In genomic region chr20:35040090-35040489, GRCh38 we compare ENCODE assay signal across 24 cellular contexts. TPM values are rescaled to one million over a fixed set of nuclear protein-coding genes. Genes with fewer than 3 reads are reported as not detected.
DNase-seq lines count a peak whose midpoint lies in the region; ATAC-seq and TF ChIP-seq lines count a peak whose summit lies in the region.
"Had no signal": no experiment of that assay in that cellular context is flagged by ENCODE, and none has a peak within 500 bp of the region (broad histone marks: within the 10 kb centered on the region; RNA-seq: fewer than 3 reads in every experiment).

No MANE protein-coding gene starts in this region.

- H3K4me1 Mint-ChIP-seq in activated CD4-positive, alpha-beta T cell treated with anti-CD3 and anti-CD28 coated beads, Interleukin-2, amount 10 ng/mL, durations not matched to agents 24 days and 14 days, result peaks cover 10% of the 10 kb centered on the region
- H3K4me1 Mint-ChIP-seq in effector memory CD8-positive, alpha-beta T cell (ENCODE audit: low read depth in 2 of 2), result peaks cover 4 to 6% of the 10 kb centered on the region in 2 donors
- peaks cover 32% of the 10 kb centered on the region for H3K4me1 Mint-ChIP-seq in progenitor cell of endocrine pancreas (ENCODE audit: low read depth)
- H3K4me1 Mint-ChIP-seq: H9, nephron had no signal

- H3K36me3 Mint-ChIP-seq in activated CD4-positive, alpha-beta T cell treated with anti-CD3 and anti-CD28 coated beads, Interleukin-2, amount 10 ng/mL, durations not matched to agents 24 days and 14 days (ENCODE audit: low read depth), result peaks cover 38% of the 10 kb centered on the region
- H3K36me3 Mint-ChIP-seq in effector memory CD8-positive, alpha-beta T cell (ENCODE audit: insufficient read depth), result peaks cover 32% of the 10 kb centered on the region
- H3K36me3 Mint-ChIP-seq in progenitor cell of endocrine pancreas (ENCODE audit: insufficient read depth), result peaks cover 37% of the 10 kb centered on the region

- ATAC-seq in RWPE2 (ENCODE audit: low read depth) (0 out of 3 replicates have a peak, but pooled peaks have one; percentile 15), HG02610 (IDR thresholded peaks at IDR 0.05; ENCODE audit: unreplicated experiment) (no peak), HG03039 (IDR thresholded peaks at IDR 0.05; ENCODE audit: unreplicated experiment) (no peak)
- ATAC-seq in effector memory CD8-positive, alpha-beta T cell (replicated peaks), result no peak
- ATAC-seq: left lobe of liver had no signal

- H3K9me3 Mint-ChIP-seq in activated CD4-positive, alpha-beta T cell treated with anti-CD3 and anti-CD28 coated beads, Interleukin-2, amount 10 ng/mL, durations not matched to agents 24 days and 14 days, result no peaks in the 10 kb centered on the region
- H3K9me3 Mint-ChIP-seq in effector memory CD8-positive, alpha-beta T cell, result no peaks in the 10 kb centered on the region
- H3K9me3 Mint-ChIP-seq in progenitor cell of endocrine pancreas (ENCODE audit: low read depth), result no peaks in the 10 kb centered on the region
- H3K9me3 Mint-ChIP-seq: H9; nephron; stimulated activated naive CD8-positive, alpha-beta T cell treated with anti-CD3 and anti-CD28 coated beads, Interleukin-15, Interleukin-2, amounts not matched to agents 100 ng/mL and 50 ng/mL, for 24 hours had no signal

- no peak for DNase-seq in activated CD4-positive, alpha-beta T cell treated with anti-CD3 and anti-CD28 coated beads, Interleukin-2, amount 10 ng/mL, durations not matched to agents 24 days and 14 days
- no peak for DNase-seq in activated CD4-positive, alpha-beta T cell treated with anti-CD3 and anti-CD28 coated beads for 1 hour
- DNase-seq in RWPE2 (ENCODE audit: low spot score) (no peak), progenitor cell of endocrine pancreas (ENCODE audit: low spot score, unreplicated experiment) (no peak), AML-193 (lab: John Stamatoyannopoulos, UW) (no peak)
- DNase-seq in effector memory CD8-positive, alpha-beta T cell, result no peak
- DNase-seq: 8988T; activated gamma-delta T cell treated with Interleukin-2 at 50 U/mL for 16 hours; amygdala; BE2C; central memory CD4-positive, alpha-beta T cell; DMS79 treated with DMSO at 0.1 percent for 48 hours; H9; NCI-H69; stimulated activated CD4-positive, alpha-beta T cell treated with anti-CD3 and anti-CD28 coated beads, Interleukin-2, amount 100 ng/mL, for 24 hours; T-helper 9 cell; tibial artery had no signal

- peaks cover 80% of the 10 kb centered on the region for H3K36me3 ChIP-seq in RWPE2 (ENCODE audit: low read depth)
- H3K36me3 ChIP-seq: prostate gland had no signal

- peak overlapping the region; percentile 62 for H3K27ac Mint-ChIP-seq in activated CD4-positive, alpha-beta T cell treated with anti-CD3 and anti-CD28 coated beads, Interleukin-2, amount 10 ng/mL, durations not matched to agents 24 days and 14 days
- peak overlapping the region; percentile 22 to 64 for H3K27ac Mint-ChIP-seq in effector memory CD8-positive, alpha-beta T cell
- H3K27ac Mint-ChIP-seq in progenitor cell of endocrine pancreas, result peak overlapping the region; percentile 46

- TF ChIP-seq CTCF in RWPE2 (IDR thresholded peaks at IDR 0.05; ENCODE audit: poor library complexity, severe bottlenecking), result no peak
- no peak for TF ChIP-seq CTCF in progenitor cell of endocrine pancreas (IDR thresholded peaks at IDR 0.05; ENCODE audit: unreplicated experiment)

- intact Hi-C loops in activated CD4-positive, alpha-beta T cell treated with anti-CD3 and anti-CD28 coated beads, Interleukin-2, amount 10 ng/mL, durations not matched to agents 24 days and 14 days (cut with micrococcal nuclease), result no loop called here

- no peak overlapping the region for H3K27ac ChIP-seq in RWPE2 (ENCODE audit: poor library complexity, severe bottlenecking)
- H3K27ac ChIP-seq: KMS-11, prostate gland, tibial artery had no signal

- H3K4me3 ChIP-seq in RWPE2 (ENCODE audit: severe bottlenecking), result no peak overlapping the region
- H3K4me3 ChIP-seq: prostate gland, tibial artery had no signal

- H3K9me3 ChIP-seq in RWPE2 (ENCODE audit: severe bottlenecking), result no peaks in the 10 kb centered on the region
- H3K9me3 ChIP-seq: BE2C, prostate gland, tibial artery had no signal

- no peaks in the 10 kb centered on the region for H3K27me3 ChIP-seq in RWPE2 (ENCODE audit: insufficient read depth, poor library complexity, severe bottlenecking)
- H3K27me3 ChIP-seq: BE2C, tibial artery had no signal

- peaks cover 8% of the 10 kb centered on the region for H3K4me1 ChIP-seq in RWPE2 (ENCODE audit: insufficient read depth, poor library complexity, severe bottlenecking)
- H3K4me1 ChIP-seq: BE2C, prostate gland, tibial artery had no signal

- H3K27me3 Mint-ChIP-seq in activated CD4-positive, alpha-beta T cell treated with anti-CD3 and anti-CD28 coated beads, Interleukin-2, amount 10 ng/mL, durations not matched to agents 24 days and 14 days, result no peaks in the 10 kb centered on the region
- H3K27me3 Mint-ChIP-seq in effector memory CD8-positive, alpha-beta T cell, result no peaks in the 10 kb centered on the region
- H3K27me3 Mint-ChIP-seq in progenitor cell of endocrine pancreas, result no peaks in the 10 kb centered on the region
- H3K27me3 Mint-ChIP-seq: stimulated activated naive CD8-positive, alpha-beta T cell treated with anti-CD3 and anti-CD28 coated beads, Interleukin-15, Interleukin-2, amounts not matched to agents 100 ng/mL and 50 ng/mL, for 24 hours had no signal

- H3K4me3 Mint-ChIP-seq in activated CD4-positive, alpha-beta T cell treated with anti-CD3 and anti-CD28 coated beads, Interleukin-2, amount 10 ng/mL, durations not matched to agents 24 days and 14 days, result no peak overlapping the region
- no peak overlapping the region for H3K4me3 Mint-ChIP-seq in effector memory CD8-positive, alpha-beta T cell
- peak overlapping the region; percentile 28 for H3K4me3 Mint-ChIP-seq in progenitor cell of endocrine pancreas (ENCODE audit: low read depth)
- H3K4me3 Mint-ChIP-seq: H9; nephron; stimulated activated naive CD8-positive, alpha-beta T cell treated with anti-CD3 and anti-CD28 coated beads, Interleukin-15, Interleukin-2, amounts not matched to agents 100 ng/mL and 50 ng/mL, for 24 hours had no signal

RNA-seq across cellular contexts. Expression of gene TRPC4AP, which starts 52.5 kb away (rescaled TPM):
- total RNA-seq in activated CD4-positive, alpha-beta T cell treated with anti-CD3 and anti-CD28 coated beads, Interleukin-2, amount 10 ng/mL, durations not matched to agents 24 days and 14 days, result 46.4 and 47.8 TPM in 2 replicates
- total RNA-seq in progenitor cell of endocrine pancreas, result 122 and 123 TPM in 2 replicates
